14 cellular contexts compared by ENCODE assay signal in the genomic region with DNA sequence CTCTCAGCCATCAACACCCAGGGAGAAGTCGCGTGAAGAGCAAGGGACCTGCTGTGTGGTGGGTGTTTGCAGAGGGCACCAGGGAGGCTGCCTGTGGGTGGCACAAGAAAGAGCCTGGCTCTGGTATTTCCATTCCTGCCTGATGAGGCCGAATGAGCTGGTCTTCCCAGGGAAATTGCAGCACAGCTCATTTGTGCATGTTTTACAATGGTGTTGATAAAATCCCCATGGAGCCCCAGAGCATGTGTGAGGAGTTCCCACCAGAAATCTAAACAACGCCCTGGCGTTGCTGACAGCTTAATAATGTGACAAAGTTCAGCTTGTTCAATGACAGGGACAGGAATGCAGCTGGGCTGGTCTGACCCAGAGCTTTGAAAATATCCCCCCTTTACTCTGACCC.
A peak's percentile ranks its signal among the peaks of the same experiment; 100 is the strongest.
DNase-seq lines count a peak whose midpoint lies in the region; ATAC-seq and TF ChIP-seq lines count a peak whose summit lies in the region.
"Had no signal": no experiment of that assay in that cellular context is flagged by ENCODE, and none has a peak within 500 bp of the region (broad histone marks: within the 10 kb centered on the region; RNA-seq: fewer than 3 reads in every experiment).

No MANE protein-coding gene starts in this region.

- H3K27ac ChIP-seq in DND-41 (ENCODE audit: low read length) = no peak overlapping the region
- no peak overlapping the region for H3K27ac ChIP-seq in PC-3 (ENCODE audit: low read length)
- H3K27ac ChIP-seq in cardiac muscle cell = peak overlapping the region; percentile 63
- no peak overlapping the region for H3K27ac ChIP-seq in naive thymus-derived CD4-positive, alpha-beta T cell (ENCODE audit: low read depth, low read length)
- H3K27ac ChIP-seq: ovary had no signal

- H3K9me2 ChIP-seq in PC-3 (replicated peaks; ENCODE audit: low read length) = no peaks in the 10 kb centered on the region

- H3K27me3 ChIP-seq in DND-41 (ENCODE audit: insufficient read depth, low read length, poor library complexity) (peaks cover 3% of the 10 kb centered on the region), PC-3 (ENCODE audit: low read length) (no peaks in the 10 kb centered on the region), cardiac muscle cell (peaks cover 4% of the 10 kb centered on the region)
- H3K27me3 ChIP-seq in naive thymus-derived CD4-positive, alpha-beta T cell (ENCODE audit: control insufficient read depth in 2 of 2, insufficient read depth in 2 of 2, low read length in 2 of 2) = no peaks in the 10 kb centered on the region
- H3K27me3 ChIP-seq: ovary had no signal

- no peaks in the 10 kb centered on the region for H3K9me3 Mint-ChIP-seq in neural crest cell
- peaks cover 0 to 11% (median 0%) of the 10 kb centered on the region in 11 donors for H3K9me3 Mint-ChIP-seq in naive thymus-derived CD4-positive, alpha-beta T cell
- H3K9me3 Mint-ChIP-seq: activated CD4-positive, alpha-beta memory T cell treated with anti-CD3 and anti-CD28 coated beads for 36 hours had no signal

- H2AFZ ChIP-seq in DND-41 (ENCODE audit: low read depth, low read length) = 0 out of 2 replicates have a peak overlapping the region, but pooled peaks have one; percentile 7
- no peak overlapping the region for H2AFZ ChIP-seq in PC-3 (ENCODE audit: low read length)

- H3K4me1 Mint-ChIP-seq in neural crest cell = peaks cover 13% of the 10 kb centered on the region
- H3K4me1 Mint-ChIP-seq in naive thymus-derived CD4-positive, alpha-beta T cell = no peaks in the 10 kb centered on the region

- no peak for ATAC-seq in DND-41 (ENCODE audit: insufficient read depth, low read depth)
- no peak for ATAC-seq in PC-3
- ATAC-seq in naive thymus-derived CD4-positive, alpha-beta T cell = no peak
- ATAC-seq in GM19452 (IDR thresholded peaks at IDR 0.05; ENCODE audit: unreplicated experiment) = no peak
- ATAC-seq: activated T-cell treated with anti-CD3 and anti-CD28 coated beads, Interleukin-2, amount 50 U/mL, for 72 hours had no signal

- H3K4me3 ChIP-seq in DND-41 (ENCODE audit: low read depth in 1 of 2, low read length in 2 of 2) = no peak overlapping the region
- no peak overlapping the region for H3K4me3 ChIP-seq in PC-3 (ENCODE audit: low read length)
- H3K4me3 ChIP-seq in cardiac muscle cell = no peak overlapping the region
- no peak overlapping the region for H3K4me3 ChIP-seq in naive thymus-derived CD4-positive, alpha-beta T cell (ENCODE audit: low read length)
- H3K4me3 ChIP-seq: ovary had no signal

- H3K36me3 ChIP-seq in DND-41 (ENCODE audit: insufficient read depth, low read length) (no peaks in the 10 kb centered on the region), PC-3 (ENCODE audit: low read depth, low read length) (no peaks in the 10 kb centered on the region), cardiac muscle cell (no peaks in the 10 kb centered on the region)
- H3K36me3 ChIP-seq in naive thymus-derived CD4-positive, alpha-beta T cell (ENCODE audit: control insufficient read depth in 2 of 3, insufficient read depth in 3 of 3, low read length in 3 of 3) = no peaks in the 10 kb centered on the region
- H3K36me3 ChIP-seq: ovary had no signal

- TF ChIP-seq CTCF in DND-41 (IDR thresholded peaks at IDR 0.05; ENCODE audit: borderline replicate concordance, extremely low read depth, low read length, poor library complexity, severe bottlenecking) = no peak
- TF ChIP-seq CTCF in PC-3 (conservative IDR thresholded peaks at IDR 0.05; ENCODE audit: low read depth, low read length) = no peak
- TF ChIP-seq CTCF in cardiac muscle cell (IDR thresholded peaks at IDR 0.05; ENCODE audit: low read depth, low read length) = no peak
- no peak for TF ChIP-seq CTCF in neural crest cell (conservative IDR thresholded peaks at IDR 0.05)

- H3F3A ChIP-seq in PC-3 (ENCODE audit: low read length, unreplicated experiment) = no peaks in the 10 kb centered on the region

- H3K4me2 ChIP-seq in DND-41 (ENCODE audit: insufficient read depth, low read length) (no peak overlapping the region), PC-3 (ENCODE audit: low read length) (no peak overlapping the region)

- no peaks in the 10 kb centered on the region for H3K27me3 Mint-ChIP-seq in neural crest cell (ENCODE audit: low read depth)
- H3K27me3 Mint-ChIP-seq in naive thymus-derived CD4-positive, alpha-beta T cell = peaks cover 0 to 23% (median 7%) of the 10 kb centered on the region in 5 donors

- CTCF ChIA-PET in PC-3 (lab: Charles Lee) = no interaction called here
- CTCF ChIA-PET in naive thymus-derived CD4-positive, alpha-beta T cell (lab: Charles Lee) = no interaction called here

- H3K9me3 ChIP-seq in DND-41 (ENCODE audit: insufficient read depth, low read length, severe bottlenecking) (no peaks in the 10 kb centered on the region), PC-3 (ENCODE audit: low read length) (no peaks in the 10 kb centered on the region), cardiac muscle cell (ENCODE audit: low read depth) (no peaks in the 10 kb centered on the region)
- no peaks in the 10 kb centered on the region for H3K9me3 ChIP-seq in naive thymus-derived CD4-positive, alpha-beta T cell (ENCODE audit: control insufficient read depth in 2 of 3, low read length in 3 of 3)
- H3K9me3 ChIP-seq: ovary had no signal

- POLR2A ChIA-PET in PC-3 (lab: Charles Lee; ENCODE audit: unreplicated experiment) = no interaction called here
- POLR2A ChIA-PET in naive thymus-derived CD4-positive, alpha-beta T cell (lab: Charles Lee) = no interaction called here

- no peak for DNase-seq in DND-41
- peak; percentile 30 for DNase-seq in PC-3
- DNase-seq in cardiac muscle cell (ENCODE audit: low read depth in 1 of 2, low spot score in 1 of 2) = peak; percentile 12 to 90
- DNase-seq in neural crest cell (ENCODE audit: low read depth, low spot score) = no peak
- DNase-seq in NCI-H2171 (lab: John Stamatoyannopoulos, UW) = no peak
- no peak for DNase-seq in naive thymus-derived CD4-positive, alpha-beta T cell
- DNase-seq in activated CD4-positive, alpha-beta T cell treated with anti-CD3 and anti-CD28 coated beads for 48 hours = no peak
- DNase-seq: activated CD4-positive, alpha-beta memory T cell treated with anti-CD3 and anti-CD28 coated beads for 36 hours; activated T-cell treated with anti-CD3 and anti-CD28 coated beads, Interleukin-2, amount 50 U/mL, for 72 hours; NCI-H1417; NCI-H226; ovary had no signal

- no peaks in the 10 kb centered on the region for H3K4me1 ChIP-seq in DND-41 (ENCODE audit: insufficient read depth, low read length)
- H3K4me1 ChIP-seq in PC-3 (ENCODE audit: insufficient read depth, low read length) = no peaks in the 10 kb centered on the region
- H3K4me1 ChIP-seq in cardiac muscle cell (ENCODE audit: low read depth) = peaks cover 15% of the 10 kb centered on the region
- no peaks in the 10 kb centered on the region for H3K4me1 ChIP-seq in naive thymus-derived CD4-positive, alpha-beta T cell (ENCODE audit: control insufficient read depth in 2 of 2, insufficient read depth in 2 of 2, low read length in 2 of 2)

- H4K20me1 ChIP-seq in DND-41 (ENCODE audit: insufficient read depth, low read length) = no peaks in the 10 kb centered on the region
- H4K20me1 ChIP-seq in PC-3 (ENCODE audit: low read length) = no peaks in the 10 kb centered on the region

- no peaks in the 10 kb centered on the region for H3K79me2 ChIP-seq in DND-41 (ENCODE audit: insufficient read depth, low read length)
- no peaks in the 10 kb centered on the region for H3K79me2 ChIP-seq in PC-3 (ENCODE audit: low read length)

- intact Hi-C loops in PC-3 (cut with micrococcal nuclease) = no loop called here
- intact Hi-C loops in naive thymus-derived CD4-positive, alpha-beta T cell (cut with micrococcal nuclease) = no loop called here

- no TSS peak for BruUV-seq in PC-3 (replicated peaks; lab: Mats Ljungman, UMichigan)

- H3K4me3 Mint-ChIP-seq in neural crest cell = no peak overlapping the region
- H3K4me3 Mint-ChIP-seq in naive thymus-derived CD4-positive, alpha-beta T cell = no peak overlapping the region
- H3K4me3 Mint-ChIP-seq: activated CD4-positive, alpha-beta memory T cell treated with anti-CD3 and anti-CD28 coated beads for 36 hours; activated T-cell treated with anti-CD3 and anti-CD28 coated beads, Interleukin-2, amount 50 U/mL, for 72 hours; stimulated activated naive CD8-positive, alpha-beta T cell treated with anti-CD3 and anti-CD28 coated beads, Interleukin-15, Interleukin-2, amounts not matched to agents 100 ng/mL and 50 ng/mL, for 24 hours had no signal

- peak overlapping the region; percentile 43 for H3K27ac Mint-ChIP-seq in neural crest cell (ENCODE audit: unreplicated experiment)
- H3K27ac Mint-ChIP-seq in naive thymus-derived CD4-positive, alpha-beta T cell = no peak overlapping the region
- H3K27ac Mint-ChIP-seq: activated CD4-positive, alpha-beta memory T cell treated with anti-CD3 and anti-CD28 coated beads for 36 hours; activated T-cell treated with anti-CD3 and anti-CD28 coated beads, Interleukin-2, amount 50 U/mL, for 72 hours; stimulated activated naive CD8-positive, alpha-beta T cell treated with anti-CD3 and anti-CD28 coated beads, Interleukin-15, Interleukin-2, amounts not matched to agents 100 ng/mL and 50 ng/mL, for 24 hours had no signal

- H3K36me3 Mint-ChIP-seq in neural crest cell (ENCODE audit: low read depth) = no peaks in the 10 kb centered on the region
- H3K36me3 Mint-ChIP-seq in naive thymus-derived CD4-positive, alpha-beta T cell = no peaks in the 10 kb centered on the region
- H3K36me3 Mint-ChIP-seq: activated CD4-positive, alpha-beta memory T cell treated with anti-CD3 and anti-CD28 coated beads for 36 hours had no signal

- H3K9ac ChIP-seq in DND-41 (ENCODE audit: low read depth, low read length) (no peak overlapping the region), PC-3 (ENCODE audit: low read length) (no peak overlapping the region)

Comparison
In these comparisons a context has a peak if more than half of its experiments do, and no peak if none do; other contexts are left out.
1. DNase-seq: peak in PC-3 (single experiment) and cardiac muscle cell (2 of 2); none in DND-41 (single experiment), neural crest cell (single experiment), NCI-H2171 (single experiment), naive thymus-derived CD4-positive, alpha-beta T cell (0 of 9) and activated CD4-positive, alpha-beta T cell treated with anti-CD3 and anti-CD28 coated beads for 48 hours (single experiment).